Comparison of ENCODE assay signal across 11 cellular contexts in genomic region chr16:89193021-89193575, GRCh38. TPM values are rescaled to one million over a fixed set of nuclear protein-coding genes. Genes with fewer than 3 reads are reported as not detected.
DNase-seq lines count a peak whose midpoint lies in the region; ATAC-seq and TF ChIP-seq lines count a peak whose summit lies in the region.
"Had no signal": no experiment of that assay in that cellular context is flagged by ENCODE, and none has a peak within 500 bp of the region (broad histone marks: within the 10 kb centered on the region; RNA-seq: fewer than 3 reads in every experiment).

No MANE protein-coding gene starts in this region.

- TF ChIP-seq CTCF in RWPE1 (conservative IDR thresholded peaks at IDR 0.05; ENCODE audit: low read depth), result no peak
- TF ChIP-seq CTCF in chondrocyte (IDR thresholded peaks at IDR 0.05), result no peak
- TF ChIP-seq CTCF in prostate gland (IDR thresholded peaks at IDR 0.05), result no peak

- H3K4me1 Mint-ChIP-seq in activated naive CD4-positive, alpha-beta T cell treated with anti-CD3 and anti-CD28 coated beads, Interleukin-2, amount 10 ng/mL, durations not matched to agents 7 days and 5 days, result peaks cover 2% of the 10 kb centered on the region
- H3K4me1 Mint-ChIP-seq in activated naive CD4-positive, alpha-beta T cell treated with anti-CD3 and anti-CD28 coated beads for 36 hours (ENCODE audit: low read depth), result no peaks in the 10 kb centered on the region
- no peaks in the 10 kb centered on the region for H3K4me1 Mint-ChIP-seq in chondrocyte (ENCODE audit: low read depth)
- H3K4me1 Mint-ChIP-seq in naive thymus-derived CD4-positive, alpha-beta T cell, result peaks cover 0 to 5% (median 0%) of the 10 kb centered on the region in 7 donors

- CTCF ChIA-PET in activated naive CD4-positive, alpha-beta T cell treated with anti-CD3 and anti-CD28 coated beads, Interleukin-2, amount 10 ng/mL, durations not matched to agents 7 days and 5 days (lab: Charles Lee), result no interaction called here
- CTCF ChIA-PET in activated naive CD4-positive, alpha-beta T cell treated with anti-CD3 and anti-CD28 coated beads for 36 hours (lab: Charles Lee), result interaction anchor here (1.2 kb wide), 1 partner anchor 23 kb away, joined by 3 read pairs; no protein-coding TSS in a partner anchor
- CTCF ChIA-PET in RWPE1 (lab: Yijun Ruan, JAX), result interaction anchor here (1.4 kb wide), 1 partner anchor 23 kb away, joined by 4 read pairs; no protein-coding TSS in a partner anchor
- CTCF ChIA-PET in naive thymus-derived CD4-positive, alpha-beta T cell (lab: Charles Lee), result interaction anchor here (0.7 kb wide), 1 partner anchor 50 kb away, joined by 5 read pairs; no protein-coding TSS in a partner anchor

- H3K27ac Mint-ChIP-seq in activated naive CD4-positive, alpha-beta T cell treated with anti-CD3 and anti-CD28 coated beads, Interleukin-2, amount 10 ng/mL, durations not matched to agents 7 days and 5 days, result no peak overlapping the region
- H3K27ac Mint-ChIP-seq in activated naive CD4-positive, alpha-beta T cell treated with anti-CD3 and anti-CD28 coated beads for 36 hours, result no peak overlapping the region
- H3K27ac Mint-ChIP-seq in chondrocyte (ENCODE audit: unreplicated experiment), result no peak overlapping the region
- H3K27ac Mint-ChIP-seq in naive thymus-derived CD4-positive, alpha-beta T cell, result no peak overlapping the region
- H3K27ac Mint-ChIP-seq: immature natural killer cell had no signal

- WGBS in prostate gland, result 3% methylated on average over 30 of the region's 34 CpGs

- TF ChIP-seq POLR2A in prostate gland (IDR thresholded peaks at IDR 0.05), result no peak

- H3K4me1 ChIP-seq in naive thymus-derived CD4-positive, alpha-beta T cell (ENCODE audit: control insufficient read depth in 2 of 2, insufficient read depth in 2 of 2, low read length in 2 of 2), result no peaks in the 10 kb centered on the region
- H3K4me1 ChIP-seq in prostate gland (replicated peaks), result no peaks in the 10 kb centered on the region

- POLR2A ChIA-PET in RWPE1 (lab: Yijun Ruan, JAX; ENCODE audit: low non-redundant PET), result no interaction called here
- POLR2A ChIA-PET in naive thymus-derived CD4-positive, alpha-beta T cell (lab: Charles Lee), result interaction anchor here (0.7 kb wide), 2 partner anchors 23 to 24 kb away, joined by 3 to 4 read pairs; partner anchors contain the start of gene ZNF778

- no peak overlapping the region for H3K27ac ChIP-seq in RWPE1
- H3K27ac ChIP-seq in naive thymus-derived CD4-positive, alpha-beta T cell (ENCODE audit: low read depth, low read length), result no peak overlapping the region
- no peak overlapping the region for H3K27ac ChIP-seq in prostate gland

- peak; percentile 60 for DNase-seq in activated naive CD4-positive, alpha-beta T cell treated with anti-CD3 and anti-CD28 coated beads, Interleukin-2, amount 10 ng/mL, durations not matched to agents 7 days and 5 days
- no peak for DNase-seq in activated naive CD4-positive, alpha-beta T cell treated with anti-CD3 and anti-CD28 coated beads for 36 hours
- peak; percentile 56 for DNase-seq in RWPE1 (ENCODE audit: low spot score)
- peak; percentile 91 for DNase-seq in chondrocyte (ENCODE audit: low spot score)
- peak in 6 of 9 donors; percentile 45 to 61 (median 52) for DNase-seq in naive thymus-derived CD4-positive, alpha-beta T cell
- no peak for DNase-seq in inferior parietal cortex (ENCODE audit: extremely low spot score)
- no peak for DNase-seq in SK-N-DZ (ENCODE audit: low spot score)
- DNase-seq in prostate gland (ENCODE audit: low spot score), result no peak

- H3K9me3 ChIP-seq in naive thymus-derived CD4-positive, alpha-beta T cell (ENCODE audit: control insufficient read depth in 2 of 3, low read length in 3 of 3), result no peaks in the 10 kb centered on the region
- H3K9me3 ChIP-seq in prostate gland, result no peaks in the 10 kb centered on the region

- no peak overlapping the region for H3K4me3 ChIP-seq in naive thymus-derived CD4-positive, alpha-beta T cell (ENCODE audit: low read length)
- no peak overlapping the region for H3K4me3 ChIP-seq in prostate gland

- peaks cover 29% of the 10 kb centered on the region for H3K27me3 Mint-ChIP-seq in activated naive CD4-positive, alpha-beta T cell treated with anti-CD3 and anti-CD28 coated beads, Interleukin-2, amount 10 ng/mL, durations not matched to agents 7 days and 5 days
- H3K27me3 Mint-ChIP-seq in activated naive CD4-positive, alpha-beta T cell treated with anti-CD3 and anti-CD28 coated beads for 36 hours (ENCODE audit: low read depth), result no peaks in the 10 kb centered on the region
- H3K27me3 Mint-ChIP-seq in chondrocyte (ENCODE audit: low read depth), result no peaks in the 10 kb centered on the region
- H3K27me3 Mint-ChIP-seq in naive thymus-derived CD4-positive, alpha-beta T cell, result peaks cover 0 to 8% (median 2%) of the 10 kb centered on the region in 5 donors

- no peak for ATAC-seq in naive thymus-derived CD4-positive, alpha-beta T cell

- H3K36me3 ChIP-seq in naive thymus-derived CD4-positive, alpha-beta T cell (ENCODE audit: control insufficient read depth in 2 of 3, insufficient read depth in 3 of 3, low read length in 3 of 3), result no peaks in the 10 kb centered on the region
- H3K36me3 ChIP-seq in prostate gland, result no peaks in the 10 kb centered on the region

- no peaks in the 10 kb centered on the region for H3K27me3 ChIP-seq in naive thymus-derived CD4-positive, alpha-beta T cell (ENCODE audit: control insufficient read depth in 2 of 2, insufficient read depth in 2 of 2, low read length in 2 of 2)
- no peaks in the 10 kb centered on the region for H3K27me3 ChIP-seq in prostate gland (replicated peaks; ENCODE audit: insufficient read depth)

- intact Hi-C loops in activated naive CD4-positive, alpha-beta T cell treated with anti-CD3 and anti-CD28 coated beads for 36 hours (cut with micrococcal nuclease), result loop anchor here (1.0 to 2.0 kb wide), 2 partner anchors 8 to 740 kb away; partner anchors contain the start of gene ZFPM1
- intact Hi-C loops in naive thymus-derived CD4-positive, alpha-beta T cell (cut with micrococcal nuclease), result loop anchor here (1.0 to 2.0 kb wide), 6 partner anchors 8 to 336 kb away; partner anchors contain the start of genes CDH15 (in 1 of the 2), GALNS (in 1 of the 2), TRAPPC2L (in 1 of the 2) and ZNF778 (in 1 of the 2)
- intact Hi-C loops in prostate gland (cut with DNase I), result no loop called here

- H3K36me3 Mint-ChIP-seq in activated naive CD4-positive, alpha-beta T cell treated with anti-CD3 and anti-CD28 coated beads, Interleukin-2, amount 10 ng/mL, durations not matched to agents 7 days and 5 days, result no peaks in the 10 kb centered on the region
- no peaks in the 10 kb centered on the region for H3K36me3 Mint-ChIP-seq in activated naive CD4-positive, alpha-beta T cell treated with anti-CD3 and anti-CD28 coated beads for 36 hours (ENCODE audit: low read depth)
- no peaks in the 10 kb centered on the region for H3K36me3 Mint-ChIP-seq in chondrocyte (ENCODE audit: low read depth)
- no peaks in the 10 kb centered on the region for H3K36me3 Mint-ChIP-seq in naive thymus-derived CD4-positive, alpha-beta T cell
- H3K36me3 Mint-ChIP-seq: immature natural killer cell had no signal

- peaks cover 3% of the 10 kb centered on the region for H3K9me3 Mint-ChIP-seq in activated naive CD4-positive, alpha-beta T cell treated with anti-CD3 and anti-CD28 coated beads, Interleukin-2, amount 10 ng/mL, durations not matched to agents 7 days and 5 days
- H3K9me3 Mint-ChIP-seq in activated naive CD4-positive, alpha-beta T cell treated with anti-CD3 and anti-CD28 coated beads for 36 hours, result no peaks in the 10 kb centered on the region
- H3K9me3 Mint-ChIP-seq in chondrocyte (ENCODE audit: low read depth), result no peaks in the 10 kb centered on the region
- H3K9me3 Mint-ChIP-seq in naive thymus-derived CD4-positive, alpha-beta T cell, result peaks cover 0 to 5% (median 0%) of the 10 kb centered on the region in 11 donors
- H3K9me3 Mint-ChIP-seq: immature natural killer cell had no signal

- no peak overlapping the region for H3K4me3 Mint-ChIP-seq in activated naive CD4-positive, alpha-beta T cell treated with anti-CD3 and anti-CD28 coated beads, Interleukin-2, amount 10 ng/mL, durations not matched to agents 7 days and 5 days
- no peak overlapping the region for H3K4me3 Mint-ChIP-seq in activated naive CD4-positive, alpha-beta T cell treated with anti-CD3 and anti-CD28 coated beads for 36 hours
- H3K4me3 Mint-ChIP-seq in chondrocyte (ENCODE audit: unreplicated experiment), result no peak overlapping the region
- peak overlapping the region in 3 of 10 donors; percentile 6 to 47 (median 25) for H3K4me3 Mint-ChIP-seq in naive thymus-derived CD4-positive, alpha-beta T cell

RNA-seq across cellular contexts. Expression of gene SLC22A31, which starts 7.2 kb away (rescaled TPM):
- total RNA-seq in activated naive CD4-positive, alpha-beta T cell treated with anti-CD3 and anti-CD28 coated beads for 36 hours, result under 1 TPM; 0.31 to 0.64 TPM
- total RNA-seq in chondrocyte, result 0.40 to 0.94 TPM in 2 of 3 replicates, not detected in the other
- 1 to 10 TPM; 1.1 to 4.4 (median 2.8) TPM for total RNA-seq in naive thymus-derived CD4-positive, alpha-beta T cell
- polyA plus RNA-seq in naive thymus-derived CD4-positive, alpha-beta T cell, result under 1 TPM; 0.33 to 0.55 TPM
- polyA plus RNA-seq in SK-N-DZ (2014; cell fraction: cytosol; rRNA removed), result not detected in 2 replicates
- 0.49 and 2.2 TPM in 2 replicates for polyA plus RNA-seq in SK-N-DZ (2014; cell fraction: nucleus; rRNA removed)
- 1 to 10 TPM in 1 of 2 donors, not detected in 1; 4.6 TPM for total RNA-seq in prostate gland
- total RNA-seq: temporal lobe had no signal
- polyA plus RNA-seq: immature natural killer cell had no signal

RNA-seq across cellular contexts. Expression of gene CDH15, which starts 21.6 kb away (rescaled TPM):
- not detected for total RNA-seq in activated naive CD4-positive, alpha-beta T cell treated with anti-CD3 and anti-CD28 coated beads for 36 hours
- total RNA-seq in chondrocyte (0.20 to 0.23 TPM in 2 of 3 replicates, not detected in the other), prostate gland (1 to 10 TPM in 1 of 2 donors, under 1 TPM in 1; 0.64 to 2.7 TPM)
- total RNA-seq in naive thymus-derived CD4-positive, alpha-beta T cell, result not detected
- polyA plus RNA-seq in naive thymus-derived CD4-positive, alpha-beta T cell, result not detected
- 0.26 TPM in 1 of 2 replicates, not detected in the other for polyA plus RNA-seq in SK-N-DZ (2014; cell fraction: cytosol; rRNA removed)
- 0.08 and 0.28 TPM in 2 replicates for polyA plus RNA-seq in SK-N-DZ (2014; cell fraction: nucleus; rRNA removed)
- total RNA-seq: T-helper 1 cell treated with Interleukin-12 subunit alpha and Interleukin-12 subunit beta and Interleukin-4 antibody, amounts not matched to agents 30 ng/mL and 1 ng/mL, for 36 hours had no signal
- polyA plus RNA-seq: immature natural killer cell had no signal

RNA-seq across cellular contexts. Expression of gene ZNF778, which starts 24.4 kb away (rescaled TPM):
- total RNA-seq in activated naive CD4-positive, alpha-beta T cell treated with anti-CD3 and anti-CD28 coated beads for 36 hours, result 1 to 10 TPM; 3.5 to 3.6 TPM
- total RNA-seq in chondrocyte (5.8 to 7.7 TPM (median 6.6 TPM) in 3 replicates), prostate gland (10 to 100 TPM; 12.9 to 30.2 TPM)
- 10 to 100 TPM in 2 of 5 experiments, 1 to 10 TPM in 3; 6.0 to 13.5 (median 6.5) TPM for total RNA-seq in naive thymus-derived CD4-positive, alpha-beta T cell
- polyA plus RNA-seq in naive thymus-derived CD4-positive, alpha-beta T cell, result 1 to 10 TPM; 4.0 to 6.8 TPM
- 6.4 and 9.0 TPM in 2 replicates for polyA plus RNA-seq in SK-N-DZ (2014; cell fraction: cytosol; rRNA removed)
- 3.7 and 12.1 TPM in 2 replicates for polyA plus RNA-seq in SK-N-DZ (2014; cell fraction: nucleus; rRNA removed)

Comparison
In these comparisons a context has a peak if more than half of its experiments do, and no peak if none do; other contexts are left out.
1. DNase-seq: peak in activated naive CD4-positive, alpha-beta T cell treated with anti-CD3 and anti-CD28 coated beads, Interleukin-2, amount 10 ng/mL, durations not matched to agents 7 days and 5 days (single experiment), RWPE1 (single experiment), chondrocyte (single experiment) and naive thymus-derived CD4-positive, alpha-beta T cell (6 of 9); none in activated naive CD4-positive, alpha-beta T cell treated with anti-CD3 and anti-CD28 coated beads for 36 hours (single experiment), inferior parietal cortex (single experiment), SK-N-DZ (single experiment) and prostate gland (single experiment).